ENCODE assay signal across 10 cellular contexts in genomic region chr10:80498039-80498832, GRCh38. TPM values are rescaled to one million over a fixed set of nuclear protein-coding genes. Genes with fewer than 3 reads are reported as not detected.
DNase-seq lines count a peak whose midpoint lies in the region; ATAC-seq, FAIRE-seq and TF ChIP-seq lines count a peak whose summit lies in the region.
"Had no signal": no experiment of that assay in that cellular context is flagged by ENCODE, and none has a peak within 500 bp of the region (broad histone marks: within the 10 kb centered on the region; RNA-seq: fewer than 3 reads in every experiment).

No MANE protein-coding gene starts in this region.

- H3K9ac ChIP-seq in kidney (ENCODE audit: low read length in 2 of 2) = peak overlapping the region in 1 of 2 donors; percentile 51

- H3K4me3 Mint-ChIP-seq in stimulated activated effector memory CD8-positive, alpha-beta T cell treated with anti-CD3 and anti-CD28 coated beads, Interleukin-12 subunit alpha, Interleukin-12 subunit beta, amount 100 ng/mL, for 72 hours = peak overlapping the region; percentile 63

- peaks cover 32% of the 10 kb centered on the region for H3K36me3 Mint-ChIP-seq in stimulated activated effector memory CD8-positive, alpha-beta T cell treated with anti-CD3 and anti-CD28 coated beads, Interleukin-12 subunit alpha, Interleukin-12 subunit beta, amount 100 ng/mL, for 72 hours

- intact Hi-C loops in adrenal gland (cut with DNase I) = no loop called here
- intact Hi-C loops in kidney (cut with DNase I) = no loop called here
- intact Hi-C loops in posterior vena cava (cut with DNase I) = loop anchor here in 1 of 2 donors (2.0 kb wide), 1 partner anchor 43 kb away; the partner anchor contains the start of gene TSPAN14

- no peak for FAIRE-seq in kidney (lab: Jason Lieb, UNC)
- FAIRE-seq: GM12891 had no signal

- peaks cover 94% of the 10 kb centered on the region for H3K4me1 Mint-ChIP-seq in stimulated activated effector memory CD8-positive, alpha-beta T cell treated with anti-CD3 and anti-CD28 coated beads, Interleukin-12 subunit alpha, Interleukin-12 subunit beta, amount 100 ng/mL, for 72 hours

- TF ChIP-seq POLR2A in adrenal gland (IDR thresholded peaks at IDR 0.05) = no peak

- TF ChIP-seq CTCF in adrenal gland (IDR thresholded peaks at IDR 0.05) (no peak), kidney (IDR thresholded peaks at IDR 0.05; ENCODE audit: borderline replicate concordance, extremely low read depth, insufficient read depth) (no peak), BE2C (IDR thresholded peaks at IDR 0.05; ENCODE audit: low read depth, low read length) (no peak)

- H3K27ac ChIP-seq in adrenal gland (peak overlapping the region; percentile 80 to 98 (median 89)), kidney (ENCODE audit: low read depth in 2 of 2, low read length in 2 of 2) (peak overlapping the region; percentile 82 to 93)

- peaks cover 0 to 4% (median 0%) of the 10 kb centered on the region in 3 donors for H3K9me3 ChIP-seq in adrenal gland (replicated peaks in 1 of 3)
- no peaks in the 10 kb centered on the region for H3K9me3 ChIP-seq in kidney (ENCODE audit: control insufficient read depth in 1 of 2, low read length in 2 of 2)
- H3K9me3 ChIP-seq in BE2C = no peaks in the 10 kb centered on the region
- H3K9me3 ChIP-seq: thoracic aorta had no signal

- peak in 1 of 7 donors; percentile 41 for DNase-seq in adrenal gland
- no peak for DNase-seq in kidney
- peak in 1 of 2 donors; percentile 58 for DNase-seq in stimulated activated effector memory CD8-positive, alpha-beta T cell treated with anti-CD3 and anti-CD28 coated beads, Interleukin-12 subunit alpha, Interleukin-12 subunit beta, amount 100 ng/mL, for 72 hours (ENCODE audit: low spot score in 2 of 2)
- DNase-seq in BE2C = no peak
- no peak for DNase-seq in posterior vena cava (ENCODE audit: low spot score)
- DNase-seq in UCSD-AML1 (lab: John Stamatoyannopoulos, UW; ENCODE audit: unreplicated experiment) = no peak

- TF ChIP-seq EP300 in Ishikawa (IDR thresholded peaks at IDR 0.05; ENCODE audit: borderline replicate concordance) = no peak

- ATAC-seq in stimulated activated effector memory CD8-positive, alpha-beta T cell treated with anti-CD3 and anti-CD28 coated beads, Interleukin-12 subunit alpha, Interleukin-12 subunit beta, amount 100 ng/mL, for 72 hours = peak; percentile 41
- no peak for ATAC-seq in GM21737 (IDR thresholded peaks at IDR 0.05; ENCODE audit: unreplicated experiment)

- no peak for TF ChIP-seq RAD21 in Ishikawa (IDR thresholded peaks at IDR 0.05; ENCODE audit: low read depth)

- WGBS in adrenal gland, 4 donors = 41 to 48% (median 43%) methylated on average over 8 of the region's 8 CpGs

- no peaks in the 10 kb centered on the region for H3K27me3 ChIP-seq in adrenal gland
- H3K27me3 ChIP-seq in BE2C = no peaks in the 10 kb centered on the region

- H3K4me3 ChIP-seq in adrenal gland = no peak overlapping the region
- H3K4me3 ChIP-seq in kidney (ENCODE audit: low read length in 2 of 2) = peak overlapping the region in 1 of 2 donors; percentile 28
- H3K4me3 ChIP-seq in BE2C (ENCODE audit: low read depth, low read length) = no peak overlapping the region
- H3K4me3 ChIP-seq: thoracic aorta had no signal

- H3K4me1 ChIP-seq in adrenal gland (replicated peaks in 1 of 2) (peaks cover 38 to 77% of the 10 kb centered on the region in 2 donors), kidney (ENCODE audit: control insufficient read depth in 1 of 2, insufficient read depth in 1 of 2, low read depth in 1 of 2, low read length in 2 of 2) (peaks cover 54 to 65% of the 10 kb centered on the region in 2 donors), BE2C (no peaks in the 10 kb centered on the region)

- H3K36me3 ChIP-seq in adrenal gland (replicated peaks in 1 of 2) (no peaks in the 10 kb centered on the region), kidney (ENCODE audit: control insufficient read depth in 1 of 2, insufficient read depth in 2 of 2, low read length in 2 of 2) (peaks cover 3 to 17% of the 10 kb centered on the region in 2 donors), BE2C (no peaks in the 10 kb centered on the region)
- H3K36me3 ChIP-seq: thoracic aorta had no signal

- peak overlapping the region; percentile 86 for H3K27ac Mint-ChIP-seq in stimulated activated effector memory CD8-positive, alpha-beta T cell treated with anti-CD3 and anti-CD28 coated beads, Interleukin-12 subunit alpha, Interleukin-12 subunit beta, amount 100 ng/mL, for 72 hours

- H3K9me3 Mint-ChIP-seq in stimulated activated effector memory CD8-positive, alpha-beta T cell treated with anti-CD3 and anti-CD28 coated beads, Interleukin-12 subunit alpha, Interleukin-12 subunit beta, amount 100 ng/mL, for 72 hours = peaks cover 5% of the 10 kb centered on the region

TF ChIP-seq in Ishikawa, 13 proteins besides CTCF, POLR2A, EP300 and RAD21:
- no peak for TF ChIP-seq TAF1 (IDR thresholded peaks at IDR 0.05; ENCODE audit: low read depth)
- TF ChIP-seq ZBTB7A (IDR thresholded peaks at IDR 0.05; ENCODE audit: low read depth) = peak; percentile 54; the same call in 1 of the 2 replicates

RNA-seq across cellular contexts. Expression of gene SH2D4B, which starts 39.5 kb away (rescaled TPM):
- under 1 TPM in 1 of 8 donors, not detected in 7; 0.35 TPM for total RNA-seq in adrenal gland
- under 1 TPM in 1 of 3 donors, not detected in 2; 0.07 TPM for polyA plus RNA-seq in adrenal gland
- total RNA-seq in kidney = 0.09 TPM
- polyA plus RNA-seq in kidney (ENCODE audit: insufficient read depth, low read depth, low replicate concordance) = not detected
- not detected for polyA plus RNA-seq in BE2C (2012; ENCODE audit: insufficient read depth, insufficient read length, low read depth)
- total RNA-seq in posterior vena cava = under 1 TPM in 1 of 2 donors, not detected in 1; 0.10 TPM

RNA-seq across cellular contexts. Expression of gene TSPAN14, which starts 44.1 kb away (rescaled TPM):
- total RNA-seq in adrenal gland = 100 to 1,000 TPM in 1 of 8 donors, 10 to 100 TPM in 7; 31.4 to 112 (median 54.6) TPM
- polyA plus RNA-seq in adrenal gland = 10 to 100 TPM; 13.1 to 19.5 (median 17.9) TPM
- total RNA-seq in kidney = 183 TPM
- polyA plus RNA-seq in kidney (ENCODE audit: insufficient read depth, low read depth, low replicate concordance) = 36.8 TPM
- 29.9 TPM for polyA plus RNA-seq in BE2C (2012; ENCODE audit: insufficient read depth, insufficient read length, low read depth)
- 10 to 100 TPM; 56.6 to 57.4 TPM for total RNA-seq in posterior vena cava
